1 cellular context compared by ENCODE assay signal in the genomic region with DNA sequence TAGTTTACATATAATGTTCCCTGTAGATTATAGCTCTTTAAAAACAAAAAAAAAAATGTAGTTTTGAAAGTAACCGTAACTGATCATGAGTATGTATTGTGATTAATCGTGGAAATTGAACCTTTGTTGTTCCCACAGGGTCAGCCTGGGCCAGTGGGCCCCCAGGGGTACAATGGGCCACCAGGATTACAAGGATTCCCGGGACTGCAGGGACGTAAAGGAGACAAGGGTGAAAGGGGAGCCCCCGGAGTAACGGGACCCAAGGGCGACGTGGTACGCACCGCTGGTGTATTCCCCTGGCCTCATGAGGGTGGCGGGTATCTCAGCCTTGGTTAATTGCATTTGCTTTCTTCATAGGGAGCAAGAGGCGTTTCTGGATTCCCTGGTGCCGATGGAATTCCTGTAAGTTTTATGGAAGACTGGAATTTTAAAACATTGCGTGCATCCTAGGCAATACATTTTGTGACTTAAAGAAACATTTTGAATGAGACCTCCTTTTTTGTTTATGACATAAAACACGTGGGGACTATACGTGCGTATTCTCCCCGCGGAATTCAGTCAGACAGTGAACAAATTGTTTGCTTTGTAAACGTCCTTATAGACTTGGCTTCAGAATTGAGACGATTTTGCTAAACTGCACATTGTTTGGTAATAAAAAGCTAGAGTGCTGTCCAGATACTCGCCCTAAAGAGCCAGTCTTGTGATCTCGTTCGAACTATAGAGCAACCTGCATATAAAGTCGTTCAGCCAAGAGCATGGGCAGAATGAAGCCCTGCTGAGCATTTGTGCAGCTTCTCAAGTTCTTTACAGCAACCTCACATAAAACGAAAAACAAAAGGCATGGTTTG.
TF ChIP-seq lines count a peak whose summit lies in the region.

No MANE protein-coding gene starts in this region.

TF ChIP-seq in IMR-90, 13 proteins besides CTCF, POLR2A, EP300 and RAD21 (continued from another document):
- no peak for TF ChIP-seq ELK1 (IDR thresholded peaks at IDR 0.05; ENCODE audit: borderline replicate concordance, low read depth, low read length)
- TF ChIP-seq CHD1 (IDR thresholded peaks at IDR 0.05; ENCODE audit: low read depth, low read length): no peak
- no peak for TF ChIP-seq MAFK (IDR thresholded peaks at IDR 0.05; ENCODE audit: low read depth, low read length)
- TF ChIP-seq MXI1 (IDR thresholded peaks at IDR 0.05; ENCODE audit: borderline replicate concordance, low read depth, low read length): no peak
- no peak for TF ChIP-seq RCOR1 (IDR thresholded peaks at IDR 0.05; ENCODE audit: insufficient replicate concordance, low read length)
- TF ChIP-seq BHLHE40 (IDR thresholded peaks at IDR 0.05; ENCODE audit: low read depth, low read length): no peak
- no peak for TF ChIP-seq MAZ (IDR thresholded peaks at IDR 0.05; ENCODE audit: borderline replicate concordance, low read depth, low read length)
- TF ChIP-seq RFX5 (IDR thresholded peaks at IDR 0.05; ENCODE audit: low read depth, low read length): no peak
